ENCODE assay signal across 14 cellular contexts in the genomic region with DNA sequence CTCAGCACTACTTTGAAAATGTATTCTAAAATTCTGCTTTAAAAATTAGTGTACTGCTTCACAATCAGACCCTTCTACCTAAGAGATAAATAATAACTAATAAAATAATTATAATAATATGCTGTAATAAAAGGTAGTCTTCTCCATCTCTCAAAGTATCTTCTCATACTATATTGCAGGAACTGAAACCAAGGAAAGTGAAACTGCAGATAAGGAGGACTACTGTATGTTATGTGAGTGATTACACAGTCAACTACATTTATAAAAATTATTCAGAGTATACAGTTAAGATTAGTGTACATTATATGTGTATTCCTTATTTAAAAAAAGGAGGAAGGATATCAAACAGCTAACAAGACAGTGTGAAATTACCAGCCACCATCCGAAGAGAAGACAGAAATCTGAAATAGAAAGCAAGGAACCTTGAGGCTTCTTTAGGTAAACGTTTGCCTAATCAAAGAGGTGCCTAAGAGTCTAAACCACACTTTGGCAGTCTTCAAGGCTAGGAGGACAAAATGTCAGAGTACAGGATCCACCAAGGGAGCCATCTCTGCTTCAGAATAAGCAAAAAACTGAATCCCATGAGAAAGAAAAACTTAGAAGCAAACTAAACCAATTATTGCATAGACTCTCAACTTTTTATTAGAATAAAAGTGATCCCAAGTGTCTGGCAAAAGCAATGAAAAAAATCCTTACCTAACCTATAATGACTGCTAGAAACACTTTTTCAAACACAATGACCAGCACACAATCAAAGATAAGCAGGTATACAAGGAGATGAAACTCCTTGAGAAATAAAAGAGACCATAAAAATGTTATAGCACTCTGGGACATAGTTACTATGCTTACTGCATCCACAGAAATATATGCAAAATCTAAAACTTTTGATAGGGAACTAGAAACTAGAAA. TPM values are rescaled to one million over a fixed set of nuclear protein-coding genes. Genes with fewer than 3 reads are reported as not detected.
DNase-seq lines count a peak whose midpoint lies in the region; ATAC-seq, FAIRE-seq and TF ChIP-seq lines count a peak whose summit lies in the region.
"Had no signal": no experiment of that assay in that cellular context is flagged by ENCODE, and none has a peak within 500 bp of the region (broad histone marks: within the 10 kb centered on the region; RNA-seq: fewer than 3 reads in every experiment).

No MANE protein-coding gene starts in this region.

- H2AFZ ChIP-seq in fibroblast of lung (ENCODE audit: low read length): no peak overlapping the region

- peaks cover 55% of the 10 kb centered on the region for H3K79me2 ChIP-seq in fibroblast of lung (ENCODE audit: control insufficient read depth, insufficient read depth, low read length)

- H4K20me1 ChIP-seq in fibroblast of lung (ENCODE audit: control insufficient read depth, extremely low read depth, insufficient read depth, low read length): no peaks in the 10 kb centered on the region

- peak; percentile 40 for DNase-seq in CD1c-positive myeloid dendritic cell (ENCODE audit: extremely low spot score)
- no peak for DNase-seq in GM18507 (ENCODE audit: extremely low spot score, insufficient read length, low read depth)
- peak; percentile 61 for DNase-seq in NOMO-1 treated with DMSO at 0.1 percent for 48 hours (lab: John Stamatoyannopoulos, UW; ENCODE audit: unreplicated experiment)
- no peak for DNase-seq in fibroblast of lung (ENCODE audit: low read depth in 2 of 2)
- no peak for DNase-seq in Kasumi-1 (lab: John Stamatoyannopoulos, UW)
- DNase-seq in DMS153 (lab: John Stamatoyannopoulos, UW): no peak
- DNase-seq: activated T-cell treated with anti-CD3 and anti-CD28 coated beads, Interleukin-2, amount 50 U/mL, for 4 hours; NCI-H526 treated with DMSO at 0.1 percent for 48 hours; posterior cingulate gyrus; stimulated activated CD4-positive, alpha-beta T cell treated with anti-CD3 and anti-CD28 coated beads, Interleukin-4, amount 100 ng/mL, for 24 hours had no signal

- no peaks in the 10 kb centered on the region for H3K36me3 ChIP-seq in fibroblast of lung (ENCODE audit: control insufficient read depth, insufficient read depth, low read length)

- ATAC-seq in HG03097 (IDR thresholded peaks at IDR 0.05; ENCODE audit: low FRiP score, unreplicated experiment) (no peak), HG02571 (IDR thresholded peaks at IDR 0.05; ENCODE audit: unreplicated experiment) (no peak)
- ATAC-seq: activated T-cell treated with anti-CD3 and anti-CD28 coated beads, Interleukin-2, amount 50 U/mL, for 4 hours had no signal

- no peaks in the 10 kb centered on the region for H3K9me3 ChIP-seq in fibroblast of lung (ENCODE audit: control insufficient read depth, insufficient read depth, low read depth, low read length)

- TF ChIP-seq CTCF in fibroblast of lung (conservative IDR thresholded peaks at IDR 0.05 in 1 of 2, IDR thresholded peaks at IDR 0.05 in 1 of 2; ENCODE audit: low read depth in 1 of 2, low read length in 2 of 2): no peak

- H3K9ac ChIP-seq in fibroblast of lung (ENCODE audit: insufficient read depth, low read length): no peak overlapping the region

- peaks cover 4% of the 10 kb centered on the region for H3K4me1 ChIP-seq in fibroblast of lung (ENCODE audit: control insufficient read depth, extremely low read depth, insufficient read depth, low read length)

- H3K27ac ChIP-seq in fibroblast of lung (ENCODE audit: insufficient read depth, low read length): no peak overlapping the region

- peak overlapping the region; percentile 46 for H3K4me2 ChIP-seq in fibroblast of lung (ENCODE audit: extremely low read depth, insufficient read depth, low read length)

- H3K4me3 ChIP-seq in fibroblast of lung (replicated peaks in 1 of 4; ENCODE audit: control extremely low read depth in 1 of 4, insufficient read depth in 1 of 4, low read depth in 3 of 4, low read length in 4 of 4): peak overlapping the region in 1 of 4 experiments; percentile 4

- peak; percentile 72 for FAIRE-seq in GM18507 (lab: Jason Lieb, UNC)
- FAIRE-seq: D721Med, frontal cortex had no signal

- H3K27me3 ChIP-seq in fibroblast of lung (ENCODE audit: control insufficient read depth, insufficient read depth, low read length): no peaks in the 10 kb centered on the region

RNA-seq across cellular contexts. Expression of a gene that starts 6.5 kb away (rescaled TPM):
- total RNA-seq in fibroblast of lung: 8.7 and 8.9 TPM in 2 replicates
- 13.0 and 13.4 TPM in 2 replicates for polyA plus RNA-seq in fibroblast of lung
- 10.9 and 11.4 TPM in 2 replicates for polyA plus RNA-seq in fibroblast of lung (2012)
- polyA minus RNA-seq in fibroblast of lung (ENCODE audit: low replicate concordance): 10.1 and 12.9 TPM in 2 replicates

Comparison
In these comparisons a context has a peak if more than half of its experiments do, and no peak if none do; other contexts are left out.
1. DNase-seq: peak in CD1c-positive myeloid dendritic cell (single experiment) and NOMO-1 treated with DMSO at 0.1 percent for 48 hours (single experiment); none in GM18507 (single experiment), fibroblast of lung (0 of 2), Kasumi-1 (0 of 2) and DMS153 (single experiment).